In genomic region chr13:96792736-96793444, GRCh38 we compare ENCODE assay signal across 16 cellular contexts.
"Had no signal": no experiment of that assay in that cellular context is flagged by ENCODE, and none has a peak within 500 bp of the region (broad histone marks: within the 10 kb centered on the region; RNA-seq: fewer than 3 reads in every experiment).

No MANE protein-coding gene starts in this region.

- H3K4me1 ChIP-seq: gastrocnemius medialis, heart left ventricle, thyroid gland had no signal

- H3K9me3 Mint-ChIP-seq: nephron progenitor cell had no signal

- H3K27me3 ChIP-seq: gastrocnemius medialis, heart left ventricle, thyroid gland had no signal

- H3K36me3 ChIP-seq: gastrocnemius medialis, heart left ventricle, thyroid gland had no signal

- H3K4me3 ChIP-seq: gastrocnemius medialis, heart left ventricle, lung, thyroid gland had no signal

- H3K4me1 Mint-ChIP-seq: mesothelial cell of epicardium, nephron progenitor cell had no signal

- H3K36me3 Mint-ChIP-seq: activated naive CD4-positive, alpha-beta T cell treated with anti-CD3 and anti-CD28 coated beads, Interleukin-2, amount 50 U/mL, for 72 hours; mesothelial cell of epicardium had no signal

- DNase-seq: activated CD4-positive, alpha-beta T cell treated with anti-CD3 and anti-CD28 coated beads, Interleukin-2, amount 50 U/mL, for 48 hours; activated gamma-delta T cell treated with Interleukin-2 at 50 U/mL for 16 hours; amniotic stem cell; central memory CD4-positive, alpha-beta T cell; gastrocnemius medialis; heart left ventricle; kidney glomerular epithelial cell; nephron progenitor cell; nucleus accumbens; stimulated activated CD4-positive, alpha-beta T cell treated with anti-CD3 and anti-CD28 coated beads, Interleukin-2, amount 100 ng/mL, for 24 hours; stimulated activated naive CD4-positive, alpha-beta T cell treated with Interleukin-2 at 50 U/mL for 16 hours; T-helper 2 cell; thyroid gland had no signal

- ATAC-seq: activated naive CD4-positive, alpha-beta T cell treated with anti-CD3 and anti-CD28 coated beads, Interleukin-2, amount 50 U/mL, for 72 hours; gastrocnemius medialis; heart left ventricle had no signal

- H3K27ac ChIP-seq: gastrocnemius medialis, heart left ventricle, thyroid gland had no signal

- H3K4me3 Mint-ChIP-seq: mesothelial cell of epicardium, nephron progenitor cell had no signal

- H3K9me3 ChIP-seq: gastrocnemius medialis, thyroid gland had no signal

- H3K27ac Mint-ChIP-seq: activated naive CD4-positive, alpha-beta T cell treated with anti-CD3 and anti-CD28 coated beads, Interleukin-2, amount 50 U/mL, for 72 hours; mesothelial cell of epicardium; nephron progenitor cell had no signal
